In genomic region chr15:82327372-82327771, GRCh38 we compare ENCODE assay signal across 1 cellular context. TPM values are rescaled to one million over a fixed set of nuclear protein-coding genes. Genes with fewer than 3 reads are reported as not detected.
"Had no signal": no experiment of that assay in that cellular context is flagged by ENCODE, and none has a peak within 500 bp of the region (broad histone marks: within the 10 kb centered on the region; RNA-seq: fewer than 3 reads in every experiment).

No MANE protein-coding gene starts in this region.

RNA-seq across cellular contexts. Expression of gene GOLGA6L10, which starts 21.9 kb away (rescaled TPM):
- polyA plus RNA-seq: GM23248 had no signal
